Comparison of ENCODE assay signal across 17 cellular contexts in the genomic region with DNA sequence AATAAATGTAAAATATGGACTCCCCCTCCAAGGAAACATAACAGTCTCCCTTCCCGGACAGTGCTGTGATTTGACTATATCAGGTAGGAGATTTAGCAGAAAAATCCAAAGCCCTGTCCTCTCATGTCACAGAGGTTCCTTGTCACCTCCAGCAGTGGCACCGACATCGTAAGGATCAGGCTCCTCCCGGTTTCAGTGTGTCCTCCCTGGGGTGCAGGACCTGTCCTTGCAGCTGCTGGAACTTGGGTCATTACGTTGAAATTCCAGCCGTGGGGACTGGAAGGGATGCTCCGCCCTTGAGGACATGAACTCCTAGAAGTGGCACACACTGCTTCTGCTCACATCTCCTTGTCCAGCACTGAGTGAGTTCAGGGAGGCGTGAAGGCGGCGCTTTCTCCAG.
"Had no signal": no experiment of that assay in that cellular context is flagged by ENCODE, and none has a peak within 500 bp of the region (broad histone marks: within the 10 kb centered on the region; RNA-seq: fewer than 3 reads in every experiment).

No MANE protein-coding gene starts in this region.

- H3K4me3 ChIP-seq: mucosa of descending colon, prostate gland, stomach, testis, upper lobe of right lung had no signal

- ATAC-seq: activated T-helper 17 cell treated with anti-CD3 and anti-CD28 coated beads, Interleukin-2, amount 50 U/mL, for 72 hours; mucosa of descending colon had no signal

- H3K27ac ChIP-seq: prostate gland, testis, upper lobe of right lung had no signal

- H3K36me3 ChIP-seq: prostate gland, stomach, upper lobe of right lung had no signal

- H3K4me1 ChIP-seq: prostate gland, testis had no signal

- FAIRE-seq: colon, small intestine had no signal

- H3K27me3 ChIP-seq: testis had no signal

- H3K9me3 ChIP-seq: mucosa of descending colon, prostate gland, stomach, testis, upper lobe of right lung had no signal

- DNase-seq: activated B cell treated with CpG ODN at 0.5 μM for 24 hours; activated CD4-positive, alpha-beta memory T cell treated with anti-CD3 and anti-CD28 coated beads for 36 hours; activated CD4-positive, alpha-beta T cell treated with anti-CD3 and anti-CD28 coated beads for 4 hours; activated naive CD4-positive, alpha-beta T cell treated with Interleukin-2 at 50 U/mL for 16 hours; anterior cingulate cortex; central memory CD4-positive, alpha-beta T cell; foreskin melanocyte; mucosa of descending colon; naive B cell; small intestine; stimulated activated CD4-positive, alpha-beta T cell treated with anti-CD3 and anti-CD28 coated beads, Interleukin-4, amount 100 ng/mL, for 1 hour; stomach; testis; upper lobe of right lung had no signal
